Comparison of ENCODE assay signal across 26 cellular contexts in genomic region chr1:113765306-113765705, GRCh38. TPM values are rescaled to one million over a fixed set of nuclear protein-coding genes. Genes with fewer than 3 reads are reported as not detected.
DNase-seq lines count a peak whose midpoint lies in the region; ATAC-seq, FAIRE-seq and TF ChIP-seq lines count a peak whose summit lies in the region.
"Had no signal": no experiment of that assay in that cellular context is flagged by ENCODE, and none has a peak within 500 bp of the region (broad histone marks: within the 10 kb centered on the region; RNA-seq: fewer than 3 reads in every experiment).

No MANE protein-coding gene starts in this region.

- no peak overlapping the region for H4K5ac ChIP-seq in IMR-90 (ENCODE audit: low read depth, low read length)

- no peaks in the 10 kb centered on the region for H3K4me1 ChIP-seq in IMR-90 (ENCODE audit: control insufficient read depth, insufficient read depth, low read length)
- H3K4me1 ChIP-seq in astrocyte (ENCODE audit: insufficient read depth, low read length): no peaks in the 10 kb centered on the region
- H3K4me1 ChIP-seq in hepatocyte (ENCODE audit: insufficient read depth): peaks cover 4% of the 10 kb centered on the region
- peaks cover 2 to 15% of the 10 kb centered on the region in 2 donors for H3K4me1 ChIP-seq in neuronal stem cell (ENCODE audit: control insufficient read depth in 2 of 2, insufficient read depth in 1 of 2, low read depth in 1 of 2, low read length in 2 of 2)
- H3K4me1 ChIP-seq: prostate gland, uterus had no signal

- POLR2A ChIA-PET in IMR-90 (lab: Charles Lee; ENCODE audit: unreplicated experiment): no interaction called here

- intact Hi-C loops in IMR-90 (cut with micrococcal nuclease): no loop called here

- no peak overlapping the region for H3K4me3 ChIP-seq in IMR-90 (ENCODE audit: insufficient read depth, low read depth, low read length)
- H3K4me3 ChIP-seq in astrocyte (ENCODE audit: insufficient read depth, low read depth, low read length): no peak overlapping the region
- no peak overlapping the region for H3K4me3 ChIP-seq in hepatocyte
- no peak overlapping the region for H3K4me3 ChIP-seq in neuronal stem cell (ENCODE audit: low read length in 2 of 2)
- H3K4me3 ChIP-seq: dorsolateral prefrontal cortex, gastroesophageal sphincter, lower lobe of right lung, prostate gland, uterus had no signal

- no peaks in the 10 kb centered on the region for H3K79me2 ChIP-seq in astrocyte (ENCODE audit: insufficient read depth, low read length)
- peaks cover 9% of the 10 kb centered on the region for H3K79me2 ChIP-seq in hepatocyte

- no peak overlapping the region for H3K14ac ChIP-seq in IMR-90 (replicated peaks; ENCODE audit: low read depth, low read length)
- no peak overlapping the region for H3K14ac ChIP-seq in neuronal stem cell (ENCODE audit: low read length)

- H2BK5ac ChIP-seq in IMR-90 (ENCODE audit: low read depth, low read length, poor library complexity, severe bottlenecking) (no peak overlapping the region), neuronal stem cell (ENCODE audit: low read length) (no peak overlapping the region)

- H3K79me1 ChIP-seq in IMR-90 (ENCODE audit: low read depth in 1 of 2, low read length in 2 of 2): peaks cover 3 to 12% of the 10 kb centered on the region in 2 experiments
- no peaks in the 10 kb centered on the region for H3K79me1 ChIP-seq in neuronal stem cell (ENCODE audit: low read depth, low read length)

- no peak overlapping the region for H3K4me3 Mint-ChIP-seq in astrocyte (ENCODE audit: unreplicated experiment)
- H3K4me3 Mint-ChIP-seq: CD8-positive, alpha-beta memory T cell; HFFc6 had no signal

- CTCF ChIA-PET in IMR-90 (lab: Yijun Ruan, JAX): no interaction called here

- H3K27me3 ChIP-seq in IMR-90 (ENCODE audit: control insufficient read depth, insufficient read depth, low read length) (no peaks in the 10 kb centered on the region), astrocyte (ENCODE audit: insufficient read depth, low read length) (no peaks in the 10 kb centered on the region), hepatocyte (no peaks in the 10 kb centered on the region), neuronal stem cell (ENCODE audit: control insufficient read depth in 3 of 3, insufficient read depth in 3 of 3, low read depth in 1 of 3, low read length in 3 of 3) (no peaks in the 10 kb centered on the region)
- H3K27me3 ChIP-seq: dorsolateral prefrontal cortex, gastroesophageal sphincter, uterus had no signal

- H2BK12ac ChIP-seq in neuronal stem cell (ENCODE audit: low read length): no peak overlapping the region

- H3K18ac ChIP-seq in IMR-90 (ENCODE audit: low read depth, low read length) (no peak overlapping the region), neuronal stem cell (ENCODE audit: low read length) (no peak overlapping the region)

- H3K36me3 ChIP-seq in IMR-90 (ENCODE audit: control insufficient read depth, insufficient read depth, low read length): peaks cover 4% of the 10 kb centered on the region; the same call in 1 of the 2 replicates
- H3K36me3 ChIP-seq in astrocyte (ENCODE audit: insufficient read depth, low read length): peaks cover 14% of the 10 kb centered on the region
- H3K36me3 ChIP-seq in hepatocyte (replicated peaks; ENCODE audit: insufficient read depth, low read depth): no peaks in the 10 kb centered on the region
- H3K36me3 ChIP-seq in neuronal stem cell (replicated peaks in 1 of 2; ENCODE audit: control insufficient read depth in 2 of 2, insufficient read depth in 2 of 2, low read length in 2 of 2): peaks cover 2 to 51% of the 10 kb centered on the region in 2 donors
- H3K36me3 ChIP-seq: prostate gland, uterus had no signal

- H3K56ac ChIP-seq in IMR-90 (ENCODE audit: extremely low read depth, insufficient read depth, low read length): no peak overlapping the region

- no peaks in the 10 kb centered on the region for H3K9me1 ChIP-seq in IMR-90 (ENCODE audit: insufficient read depth, low read length)

- FAIRE-seq in astrocyte (lab: Jason Lieb, UNC): no peak
- FAIRE-seq: RCC 7860 had no signal

- TF ChIP-seq CTCF in IMR-90 (conservative IDR thresholded peaks at IDR 0.05; ENCODE audit: low read depth, low read length) (no peak), astrocyte (IDR thresholded peaks at IDR 0.05; ENCODE audit: insufficient read depth, low read depth, low read length) (no peak), hepatocyte (IDR thresholded peaks at IDR 0.05; ENCODE audit: poor library complexity) (no peak)

- H3K4me2 ChIP-seq in IMR-90 (ENCODE audit: low read depth, low read length) (no peak overlapping the region), astrocyte (ENCODE audit: low read length) (no peak overlapping the region), hepatocyte (peak overlapping the region; percentile 13), neuronal stem cell (ENCODE audit: insufficient read depth, low read length, poor library complexity, severe bottlenecking) (no peak overlapping the region)

- no peak overlapping the region for H2AK9ac ChIP-seq in IMR-90 (replicated peaks; ENCODE audit: low read depth, low read length, poor library complexity)

- TF ChIP-seq RAD21 in IMR-90 (IDR thresholded peaks at IDR 0.05; ENCODE audit: low read length): no peak

- H4K20me1 ChIP-seq in IMR-90 (ENCODE audit: insufficient read depth, low read length) (no peaks in the 10 kb centered on the region), astrocyte (ENCODE audit: insufficient read depth, low read length) (no peaks in the 10 kb centered on the region), hepatocyte (ENCODE audit: insufficient read depth, poor library complexity, severe bottlenecking) (no peaks in the 10 kb centered on the region)

- H4K8ac ChIP-seq in IMR-90 (ENCODE audit: low read depth in 2 of 2, low read length in 2 of 2): no peak overlapping the region
- no peak overlapping the region for H4K8ac ChIP-seq in neuronal stem cell (ENCODE audit: low read depth, low read length)

- dilution Hi-C loops in IMR-90 (cut with HindIII; ENCODE audit: low sequenced_read_pairs, unreplicated experiment): no loop called here

- no peak overlapping the region for H3K27ac ChIP-seq in IMR-90 (ENCODE audit: insufficient read depth, low read length)
- no peak overlapping the region for H3K27ac ChIP-seq in astrocyte (ENCODE audit: low read depth, low read length)
- H3K27ac ChIP-seq in hepatocyte: no peak overlapping the region
- H3K27ac ChIP-seq in neuronal stem cell (replicated peaks; ENCODE audit: low read length): no peak overlapping the region
- H3K27ac ChIP-seq: gastroesophageal sphincter, lower lobe of right lung, prostate gland, uterus, WERI-Rb-1 had no signal

- no peaks in the 10 kb centered on the region for H3K27me3 Mint-ChIP-seq in astrocyte (ENCODE audit: low read depth, unreplicated experiment)
- H3K27me3 Mint-ChIP-seq: CD8-positive, alpha-beta memory T cell had no signal

- H3K9ac ChIP-seq in IMR-90 (ENCODE audit: low read depth, low read length) (no peak overlapping the region), astrocyte (ENCODE audit: low read length) (no peak overlapping the region), neuronal stem cell (ENCODE audit: low read depth, low read length, poor library complexity) (no peak overlapping the region)

- no TSS peak for BruUV-seq in IMR-90 (replicated peaks; lab: Mats Ljungman, UMichigan)

- no peak overlapping the region for H2BK15ac ChIP-seq in IMR-90 (ENCODE audit: low read depth, low read length)
- H2BK15ac ChIP-seq in neuronal stem cell (ENCODE audit: low read length): no peak overlapping the region

- H2AFZ ChIP-seq in IMR-90 (replicated peaks; ENCODE audit: low read length, poor library complexity) (no peak overlapping the region), astrocyte (ENCODE audit: low read depth, low read length) (no peak overlapping the region), hepatocyte (no peak overlapping the region), neuronal stem cell (ENCODE audit: low read length) (no peak overlapping the region)

- H2AK5ac ChIP-seq in IMR-90 (ENCODE audit: low read depth, low read length): no peak overlapping the region
- no peak overlapping the region for H2AK5ac ChIP-seq in neuronal stem cell (ENCODE audit: low read depth, low read length)

- H4K91ac ChIP-seq in IMR-90 (ENCODE audit: insufficient read depth, low read depth, low read length): no peak overlapping the region
- no peak overlapping the region for H4K91ac ChIP-seq in neuronal stem cell (ENCODE audit: low read depth, low read length, poor library complexity)

- DNase-seq in AG20443 (ENCODE audit: low spot score): peak; percentile 9
- DNase-seq in IMR-90: peak; percentile 11
- DNase-seq in astrocyte (ENCODE audit: low read depth): peak; percentile 69
- no peak for DNase-seq in hepatocyte (ENCODE audit: low spot score)
- no peak for DNase-seq in neuronal stem cell (ENCODE audit: low spot score)
- DNase-seq in Kasumi-1 (lab: John Stamatoyannopoulos, UW): no peak
- DNase-seq: activated CD4-positive, alpha-beta T cell treated with anti-CD3 and anti-CD28 coated beads, Interleukin-2, amount 50 U/mL, for 4 hours; activated effector memory CD4-positive, alpha-beta T cell treated with Interleukin-2 at 50 U/mL for 16 hours; amygdala; CD8-positive, alpha-beta memory T cell; central memory CD4-positive, alpha-beta T cell; DMS79 treated with DMSO at 0.1 percent for 48 hours; dorsolateral prefrontal cortex; HFFc6; lower lobe of right lung; NCI-H1105 treated with DMSO at 0.1 percent for 48 hours; NCI-H2081; NCI-H510A; stimulated activated CD4-positive, alpha-beta T cell treated with anti-CD3 and anti-CD28 coated beads, Interleukin-1b, Interleukin-23, amount 100 ng/mL, for 48 hours; uterus; WERI-Rb-1 had no signal

- no peak for TF ChIP-seq POLR2A in IMR-90 (IDR thresholded peaks at IDR 0.05; ENCODE audit: low read depth, low read length)

- no peaks in the 10 kb centered on the region for H3K9me3 ChIP-seq in IMR-90 (ENCODE audit: control insufficient read depth, insufficient read depth, low read length)
- H3K9me3 ChIP-seq in astrocyte (ENCODE audit: insufficient read depth, low read depth, low read length): no peaks in the 10 kb centered on the region
- H3K9me3 ChIP-seq in hepatocyte (ENCODE audit: low read depth): no peaks in the 10 kb centered on the region
- no peaks in the 10 kb centered on the region for H3K9me3 ChIP-seq in neuronal stem cell (replicated peaks in 1 of 2; ENCODE audit: control insufficient read depth in 2 of 2, insufficient read depth in 1 of 2, low read depth in 1 of 2, low read length in 2 of 2)
- H3K9me3 ChIP-seq: gastroesophageal sphincter, lower lobe of right lung, prostate gland, uterus had no signal

- no peak overlapping the region for H2BK20ac ChIP-seq in IMR-90 (ENCODE audit: low read depth, low read length)

- H3K9me3 Mint-ChIP-seq in astrocyte (ENCODE audit: unreplicated experiment): no peaks in the 10 kb centered on the region
- H3K9me3 Mint-ChIP-seq: CD8-positive, alpha-beta memory T cell; HFFc6 had no signal

- no peaks in the 10 kb centered on the region for H3K4me1 Mint-ChIP-seq in astrocyte (ENCODE audit: low read depth, unreplicated experiment)

- H3K9me2 ChIP-seq in hepatocyte (replicated peaks; ENCODE audit: insufficient read depth): no peaks in the 10 kb centered on the region

- H2BK120ac ChIP-seq in IMR-90 (ENCODE audit: low read depth, low read length): no peak overlapping the region
- no peak overlapping the region for H2BK120ac ChIP-seq in neuronal stem cell (ENCODE audit: low read depth, low read length)

- H3K4ac ChIP-seq in IMR-90 (ENCODE audit: low read depth, low read length) (no peak overlapping the region), neuronal stem cell (ENCODE audit: low read length) (no peak overlapping the region)

- no peak for ATAC-seq in IMR-90 (ENCODE audit: low read depth)
- ATAC-seq in GM18511 (IDR thresholded peaks at IDR 0.05; ENCODE audit: unreplicated experiment): no peak
- no peak for ATAC-seq in HG02840 (IDR thresholded peaks at IDR 0.05; ENCODE audit: low FRiP score, unreplicated experiment)
- ATAC-seq: gastroesophageal sphincter, lower lobe of right lung had no signal

- peaks cover 3% of the 10 kb centered on the region for H3K36me3 Mint-ChIP-seq in astrocyte (ENCODE audit: low read depth, unreplicated experiment)

- in situ Hi-C loops in IMR-90 (cut with MboI; ENCODE audit: low sequenced_read_pairs): no loop called here

- H3K27ac Mint-ChIP-seq in astrocyte (ENCODE audit: unreplicated experiment): no peak overlapping the region
- H3K27ac Mint-ChIP-seq: HFFc6 had no signal

- no peak overlapping the region for H3K23ac ChIP-seq in IMR-90 (ENCODE audit: low read depth, low read length)
- no peak overlapping the region for H3K23ac ChIP-seq in neuronal stem cell (ENCODE audit: low read depth, low read length, poor library complexity)

RNA-seq across cellular contexts. Expression of gene PHTF1, which starts 6.0 kb away (rescaled TPM):
- total RNA-seq in IMR-90 (2012; rRNA removed) (13.3 and 20.6 TPM in 2 replicates), astrocyte (31.5 and 36.4 TPM in 2 replicates), hepatocyte (19.6 and 27.6 TPM in 2 replicates)
- polyA plus RNA-seq in IMR-90 (2012; rRNA removed) (7.6 and 9.6 TPM in 2 replicates), hepatocyte (19.4 and 22.9 TPM in 2 replicates)
- polyA plus RNA-seq in IMR-90 (2012; cell fraction: cytosol; rRNA removed): 3.6 and 3.7 TPM in 2 replicates
- 6.1 and 13.0 TPM in 2 replicates for polyA plus RNA-seq in IMR-90 (2012; cell fraction: nucleus; rRNA removed; ENCODE audit: low replicate concordance)
- 35.9 TPM for polyA plus RNA-seq in neuronal stem cell (2013, experiment 1 of 2)
- 36.6 TPM for polyA plus RNA-seq in neuronal stem cell (2013, experiment 2 of 2)

RNA-seq across cellular contexts. Expression of gene RSBN1, which starts 47.0 kb away (rescaled TPM):
- 11.7 and 12.8 TPM in 2 replicates for total RNA-seq in IMR-90 (2012; rRNA removed)
- 4.6 and 5.3 TPM in 2 replicates for polyA plus RNA-seq in IMR-90 (2012; rRNA removed)
- polyA plus RNA-seq in IMR-90 (2012; cell fraction: cytosol; rRNA removed): 1.8 and 3.0 TPM in 2 replicates
- 3.0 and 10.1 TPM in 2 replicates for polyA plus RNA-seq in IMR-90 (2012; cell fraction: nucleus; rRNA removed; ENCODE audit: low replicate concordance)
- 10.6 and 10.8 TPM in 2 replicates for total RNA-seq in astrocyte
- 20.3 and 21.8 TPM in 2 replicates for total RNA-seq in hepatocyte
- 10.2 and 12.8 TPM in 2 replicates for polyA plus RNA-seq in hepatocyte
- polyA plus RNA-seq in neuronal stem cell (2013, experiment 1 of 2): 16.0 TPM
- 17.4 TPM for polyA plus RNA-seq in neuronal stem cell (2013, experiment 2 of 2)

Comparison
In these comparisons a context has a peak if more than half of its experiments do, and no peak if none do; other contexts are left out.
1. DNase-seq: peak in AG20443 (single experiment), IMR-90 (single experiment) and astrocyte (single experiment); none in hepatocyte (single experiment), neuronal stem cell (single experiment) and Kasumi-1 (0 of 2).